Comparison of ENCODE assay signal across 1 cellular context in the genomic region with DNA sequence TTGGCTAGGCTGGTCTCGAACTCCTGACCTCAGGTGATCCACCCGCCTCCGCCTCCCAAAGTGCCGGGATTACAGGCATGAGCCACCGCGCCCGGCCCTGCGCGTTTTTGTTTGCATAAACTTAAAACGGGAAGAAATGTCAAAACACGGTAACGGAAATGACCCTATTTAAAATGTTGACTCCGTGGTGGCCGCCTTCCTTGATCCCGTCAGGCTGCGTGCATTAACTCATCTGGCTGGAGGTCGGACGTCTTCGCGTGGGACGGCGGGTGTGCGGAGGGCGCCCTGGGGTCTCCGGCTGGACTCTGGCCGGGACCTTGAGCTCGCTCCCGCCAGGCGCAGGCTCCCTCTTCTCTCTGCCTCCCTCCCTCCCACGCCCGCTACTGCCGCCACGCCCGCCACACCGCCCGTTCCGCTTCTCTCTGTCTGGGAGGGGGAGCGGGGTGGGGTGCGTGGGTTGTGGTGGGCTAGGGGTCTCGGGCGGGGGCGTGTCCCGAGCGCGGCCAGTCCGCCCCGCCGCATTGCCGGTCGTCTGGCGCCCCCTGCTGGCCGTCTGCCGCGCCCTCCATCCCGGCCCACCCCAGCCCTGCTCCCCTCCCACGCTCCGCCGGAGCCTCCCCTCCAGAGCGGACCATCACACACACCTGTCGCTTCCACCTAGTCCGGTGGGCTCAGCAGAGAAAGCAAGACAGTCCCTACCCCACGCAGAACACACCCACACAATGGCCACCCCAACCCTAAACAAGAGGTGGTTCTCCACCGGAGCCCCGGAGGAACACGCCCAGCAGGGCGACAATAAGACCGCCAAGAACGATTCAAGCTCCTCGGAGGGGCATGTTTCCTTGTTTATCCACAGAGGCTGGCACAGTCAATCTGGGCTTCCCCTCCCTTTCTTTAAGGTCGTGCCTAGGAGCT.
TF ChIP-seq lines count a peak whose summit lies in the region.

No MANE protein-coding gene starts in this region.

TF ChIP-seq in HepG2, 621 proteins besides CTCF, POLR2A, EP300 and RAD21 (continued from another document and continues in another):
- TF ChIP-seq, protein P1, sequence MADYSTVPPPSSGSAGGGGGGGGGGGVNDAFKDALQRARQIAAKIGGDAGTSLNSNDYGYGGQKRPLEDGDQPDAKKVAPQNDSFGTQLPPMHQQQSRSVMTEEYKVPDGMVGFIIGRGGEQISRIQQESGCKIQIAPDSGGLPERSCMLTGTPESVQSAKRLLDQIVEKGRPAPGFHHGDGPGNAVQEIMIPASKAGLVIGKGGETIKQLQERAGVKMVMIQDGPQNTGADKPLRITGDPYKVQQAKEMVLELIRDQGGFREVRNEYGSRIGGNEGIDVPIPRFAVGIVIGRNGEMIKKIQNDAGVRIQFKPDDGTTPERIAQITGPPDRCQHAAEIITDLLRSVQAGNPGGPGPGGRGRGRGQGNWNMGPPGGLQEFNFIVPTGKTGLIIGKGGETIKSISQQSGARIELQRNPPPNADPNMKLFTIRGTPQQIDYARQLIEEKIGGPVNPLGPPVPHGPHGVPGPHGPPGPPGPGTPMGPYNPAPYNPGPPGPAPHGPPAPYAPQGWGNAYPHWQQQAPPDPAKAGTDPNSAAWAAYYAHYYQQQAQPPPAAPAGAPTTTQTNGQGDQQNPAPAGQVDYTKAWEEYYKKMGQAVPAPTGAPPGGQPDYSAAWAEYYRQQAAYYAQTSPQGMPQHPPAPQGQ (CRISPR knock-in tag; IDR thresholded peaks at IDR 0.05; ENCODE audit: borderline replicate concordance): no peak
- no peak for TF ChIP-seq AGO1 (IDR thresholded peaks at IDR 0.05; ENCODE audit: low read depth, low read length, poor library complexity, severe bottlenecking)
- no peak for TF ChIP-seq ISX (CRISPR knock-in tag; conservative IDR thresholded peaks at IDR 0.05)
- TF ChIP-seq ELF1 (CRISPR knock-in tag; IDR thresholded peaks at IDR 0.05): no peak
- TF ChIP-seq, protein P2, sequence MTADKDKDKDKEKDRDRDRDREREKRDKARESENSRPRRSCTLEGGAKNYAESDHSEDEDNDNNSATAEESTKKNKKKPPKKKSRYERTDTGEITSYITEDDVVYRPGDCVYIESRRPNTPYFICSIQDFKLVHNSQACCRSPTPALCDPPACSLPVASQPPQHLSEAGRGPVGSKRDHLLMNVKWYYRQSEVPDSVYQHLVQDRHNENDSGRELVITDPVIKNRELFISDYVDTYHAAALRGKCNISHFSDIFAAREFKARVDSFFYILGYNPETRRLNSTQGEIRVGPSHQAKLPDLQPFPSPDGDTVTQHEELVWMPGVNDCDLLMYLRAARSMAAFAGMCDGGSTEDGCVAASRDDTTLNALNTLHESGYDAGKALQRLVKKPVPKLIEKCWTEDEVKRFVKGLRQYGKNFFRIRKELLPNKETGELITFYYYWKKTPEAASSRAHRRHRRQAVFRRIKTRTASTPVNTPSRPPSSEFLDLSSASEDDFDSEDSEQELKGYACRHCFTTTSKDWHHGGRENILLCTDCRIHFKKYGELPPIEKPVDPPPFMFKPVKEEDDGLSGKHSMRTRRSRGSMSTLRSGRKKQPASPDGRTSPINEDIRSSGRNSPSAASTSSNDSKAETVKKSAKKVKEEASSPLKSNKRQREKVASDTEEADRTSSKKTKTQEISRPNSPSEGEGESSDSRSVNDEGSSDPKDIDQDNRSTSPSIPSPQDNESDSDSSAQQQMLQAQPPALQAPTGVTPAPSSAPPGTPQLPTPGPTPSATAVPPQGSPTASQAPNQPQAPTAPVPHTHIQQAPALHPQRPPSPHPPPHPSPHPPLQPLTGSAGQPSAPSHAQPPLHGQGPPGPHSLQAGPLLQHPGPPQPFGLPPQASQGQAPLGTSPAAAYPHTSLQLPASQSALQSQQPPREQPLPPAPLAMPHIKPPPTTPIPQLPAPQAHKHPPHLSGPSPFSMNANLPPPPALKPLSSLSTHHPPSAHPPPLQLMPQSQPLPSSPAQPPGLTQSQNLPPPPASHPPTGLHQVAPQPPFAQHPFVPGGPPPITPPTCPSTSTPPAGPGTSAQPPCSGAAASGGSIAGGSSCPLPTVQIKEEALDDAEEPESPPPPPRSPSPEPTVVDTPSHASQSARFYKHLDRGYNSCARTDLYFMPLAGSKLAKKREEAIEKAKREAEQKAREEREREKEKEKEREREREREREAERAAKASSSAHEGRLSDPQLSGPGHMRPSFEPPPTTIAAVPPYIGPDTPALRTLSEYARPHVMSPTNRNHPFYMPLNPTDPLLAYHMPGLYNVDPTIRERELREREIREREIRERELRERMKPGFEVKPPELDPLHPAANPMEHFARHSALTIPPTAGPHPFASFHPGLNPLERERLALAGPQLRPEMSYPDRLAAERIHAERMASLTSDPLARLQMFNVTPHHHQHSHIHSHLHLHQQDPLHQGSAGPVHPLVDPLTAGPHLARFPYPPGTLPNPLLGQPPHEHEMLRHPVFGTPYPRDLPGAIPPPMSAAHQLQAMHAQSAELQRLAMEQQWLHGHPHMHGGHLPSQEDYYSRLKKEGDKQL (CRISPR knock-in tag; IDR thresholded peaks at IDR 0.05; ENCODE audit: low read depth): no peak
- TF ChIP-seq PHF5A (CRISPR knock-in tag; IDR thresholded peaks at IDR 0.05; ENCODE audit: low read depth, unreplicated experiment): no peak
- TF ChIP-seq, protein P3, sequence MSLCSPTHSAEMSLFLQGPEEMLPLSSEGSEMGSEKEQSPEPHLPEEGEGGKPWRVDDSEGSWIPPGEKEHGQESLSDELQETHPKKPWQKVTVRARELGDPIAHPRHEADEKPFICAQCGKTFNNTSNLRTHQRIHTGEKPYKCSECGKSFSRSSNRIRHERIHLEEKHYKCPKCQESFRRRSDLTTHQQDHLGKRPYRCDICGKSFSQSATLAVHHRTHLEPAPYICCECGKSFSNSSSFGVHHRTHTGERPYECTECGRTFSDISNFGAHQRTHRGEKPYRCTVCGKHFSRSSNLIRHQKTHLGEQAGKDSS (CRISPR knock-in tag; IDR thresholded peaks at IDR 0.05; ENCODE audit: borderline replicate concordance, low read depth): 0 out of 2 replicates have a peak, but pooled peaks have one; percentile 29
- TF ChIP-seq GZF1 (CRISPR knock-in tag; IDR thresholded peaks at IDR 0.05): no peak
- no peak for TF ChIP-seq ZNF224 (CRISPR knock-in tag; IDR thresholded peaks at IDR 0.05)
- 0 out of 2 replicates have a peak, but pooled peaks have one; percentile 40 for TF ChIP-seq WIZ (CRISPR knock-in tag; IDR thresholded peaks at IDR 0.05)
- TF ChIP-seq ZNF292 (CRISPR knock-in tag; IDR thresholded peaks at IDR 0.05; ENCODE audit: borderline replicate concordance, low read depth): no peak
- TF ChIP-seq GTF3A (CRISPR knock-in tag; conservative IDR thresholded peaks at IDR 0.05): no peak
- no peak for TF ChIP-seq RBM39 (IDR thresholded peaks at IDR 0.05; ENCODE audit: low read depth, low read length, poor library complexity, severe bottlenecking)
- no peak for TF ChIP-seq STAT5B (CRISPR knock-in tag; IDR thresholded peaks at IDR 0.05)
- TF ChIP-seq, protein P4, sequence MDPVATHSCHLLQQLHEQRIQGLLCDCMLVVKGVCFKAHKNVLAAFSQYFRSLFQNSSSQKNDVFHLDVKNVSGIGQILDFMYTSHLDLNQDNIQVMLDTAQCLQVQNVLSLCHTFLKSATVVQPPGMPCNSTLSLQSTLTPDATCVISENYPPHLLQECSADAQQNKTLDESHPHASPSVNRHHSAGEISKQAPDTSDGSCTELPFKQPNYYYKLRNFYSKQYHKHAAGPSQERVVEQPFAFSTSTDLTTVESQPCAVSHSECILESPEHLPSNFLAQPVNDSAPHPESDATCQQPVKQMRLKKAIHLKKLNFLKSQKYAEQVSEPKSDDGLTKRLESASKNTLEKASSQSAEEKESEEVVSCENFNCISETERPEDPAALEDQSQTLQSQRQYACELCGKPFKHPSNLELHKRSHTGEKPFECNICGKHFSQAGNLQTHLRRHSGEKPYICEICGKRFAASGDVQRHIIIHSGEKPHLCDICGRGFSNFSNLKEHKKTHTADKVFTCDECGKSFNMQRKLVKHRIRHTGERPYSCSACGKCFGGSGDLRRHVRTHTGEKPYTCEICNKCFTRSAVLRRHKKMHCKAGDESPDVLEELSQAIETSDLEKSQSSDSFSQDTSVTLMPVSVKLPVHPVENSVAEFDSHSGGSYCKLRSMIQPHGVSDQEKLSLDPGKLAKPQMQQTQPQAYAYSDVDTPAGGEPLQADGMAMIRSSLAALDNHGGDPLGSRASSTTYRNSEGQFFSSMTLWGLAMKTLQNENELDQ (CRISPR knock-in tag; IDR thresholded peaks at IDR 0.05; ENCODE audit: borderline replicate concordance): no peak
- no peak for TF ChIP-seq GLI4 (CRISPR knock-in tag; IDR thresholded peaks at IDR 0.05; ENCODE audit: borderline replicate concordance)
- TF ChIP-seq ZNF572 (CRISPR knock-in tag; IDR thresholded peaks at IDR 0.05): no peak
- TF ChIP-seq, protein P5, sequence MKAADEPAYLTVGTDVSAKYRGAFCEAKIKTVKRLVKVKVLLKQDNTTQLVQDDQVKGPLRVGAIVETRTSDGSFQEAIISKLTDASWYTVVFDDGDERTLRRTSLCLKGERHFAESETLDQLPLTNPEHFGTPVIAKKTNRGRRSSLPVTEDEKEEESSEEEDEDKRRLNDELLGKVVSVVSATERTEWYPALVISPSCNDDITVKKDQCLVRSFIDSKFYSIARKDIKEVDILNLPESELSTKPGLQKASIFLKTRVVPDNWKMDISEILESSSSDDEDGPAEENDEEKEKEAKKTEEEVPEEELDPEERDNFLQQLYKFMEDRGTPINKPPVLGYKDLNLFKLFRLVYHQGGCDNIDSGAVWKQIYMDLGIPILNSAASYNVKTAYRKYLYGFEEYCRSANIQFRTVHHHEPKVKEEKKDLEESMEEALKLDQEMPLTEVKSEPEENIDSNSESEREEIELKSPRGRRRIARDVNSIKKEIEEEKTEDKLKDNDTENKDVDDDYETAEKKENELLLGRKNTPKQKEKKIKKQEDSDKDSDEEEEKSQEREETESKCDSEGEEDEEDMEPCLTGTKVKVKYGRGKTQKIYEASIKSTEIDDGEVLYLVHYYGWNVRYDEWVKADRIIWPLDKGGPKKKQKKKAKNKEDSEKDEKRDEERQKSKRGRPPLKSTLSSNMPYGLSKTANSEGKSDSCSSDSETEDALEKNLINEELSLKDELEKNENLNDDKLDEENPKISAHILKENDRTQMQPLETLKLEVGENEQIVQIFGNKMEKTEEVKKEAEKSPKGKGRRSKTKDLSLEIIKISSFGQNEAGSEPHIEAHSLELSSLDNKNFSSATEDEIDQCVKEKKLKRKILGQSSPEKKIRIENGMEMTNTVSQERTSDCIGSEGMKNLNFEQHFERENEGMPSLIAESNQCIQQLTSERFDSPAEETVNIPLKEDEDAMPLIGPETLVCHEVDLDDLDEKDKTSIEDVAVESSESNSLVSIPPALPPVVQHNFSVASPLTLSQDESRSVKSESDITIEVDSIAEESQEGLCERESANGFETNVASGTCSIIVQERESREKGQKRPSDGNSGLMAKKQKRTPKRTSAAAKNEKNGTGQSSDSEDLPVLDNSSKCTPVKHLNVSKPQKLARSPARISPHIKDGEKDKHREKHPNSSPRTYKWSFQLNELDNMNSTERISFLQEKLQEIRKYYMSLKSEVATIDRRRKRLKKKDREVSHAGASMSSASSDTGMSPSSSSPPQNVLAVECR (CRISPR knock-in tag; IDR thresholded peaks at IDR 0.05; ENCODE audit: borderline replicate concordance): peak; percentile 59; the same call in 1 of the 2 replicates
- TF ChIP-seq ZMYM2 (CRISPR knock-in tag; IDR thresholded peaks at IDR 0.05): peak; percentile 83; the same call in 1 of the 2 replicates
- TF ChIP-seq ZFP36L2 (CRISPR knock-in tag; IDR thresholded peaks at IDR 0.05): no peak
- TF ChIP-seq AKAP8 (CRISPR knock-in tag; IDR thresholded peaks at IDR 0.05): no peak
- TF ChIP-seq ZNF441 (CRISPR knock-in tag; IDR thresholded peaks at IDR 0.05; ENCODE audit: borderline replicate concordance): no peak
- TF ChIP-seq ZNF264 (CRISPR knock-in tag; IDR thresholded peaks at IDR 0.05): no peak
- no peak for TF ChIP-seq ZNF652 (CRISPR knock-in tag; IDR thresholded peaks at IDR 0.05; ENCODE audit: borderline replicate concordance, low read depth)
- TF ChIP-seq KLF6 (CRISPR knock-in tag; IDR thresholded peaks at IDR 0.05): peak; percentile 46; the same call in 1 of the 2 replicates
- no peak for TF ChIP-seq ZNF577 (CRISPR knock-in tag; IDR thresholded peaks at IDR 0.05; ENCODE audit: borderline replicate concordance, low read depth)
- no peak for TF ChIP-seq ZNF747 (CRISPR knock-in tag; IDR thresholded peaks at IDR 0.05; ENCODE audit: borderline replicate concordance)
- TF ChIP-seq TAF1 (CRISPR knock-in tag; IDR thresholded peaks at IDR 0.05): no peak
- peak; percentile 55; the same call in 1 of the 2 replicates for TF ChIP-seq NR2C2 (CRISPR knock-in tag; IDR thresholded peaks at IDR 0.05; ENCODE audit: borderline replicate concordance)
- TF ChIP-seq, protein P6, sequence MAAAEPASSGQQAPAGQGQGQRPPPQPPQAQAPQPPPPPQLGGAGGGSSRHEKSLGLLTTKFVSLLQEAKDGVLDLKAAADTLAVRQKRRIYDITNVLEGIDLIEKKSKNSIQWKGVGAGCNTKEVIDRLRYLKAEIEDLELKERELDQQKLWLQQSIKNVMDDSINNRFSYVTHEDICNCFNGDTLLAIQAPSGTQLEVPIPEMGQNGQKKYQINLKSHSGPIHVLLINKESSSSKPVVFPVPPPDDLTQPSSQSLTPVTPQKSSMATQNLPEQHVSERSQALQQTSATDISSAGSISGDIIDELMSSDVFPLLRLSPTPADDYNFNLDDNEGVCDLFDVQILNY (CRISPR knock-in tag; conservative IDR thresholded peaks at IDR 0.05): no peak
- TF ChIP-seq NFYB (CRISPR knock-in tag; IDR thresholded peaks at IDR 0.05): no peak
- peak; percentile 38; the same call in 1 of the 2 replicates for TF ChIP-seq MXD4 (CRISPR knock-in tag; IDR thresholded peaks at IDR 0.05)
- no peak for TF ChIP-seq TBP (CRISPR knock-in tag; IDR thresholded peaks at IDR 0.05)
- no peak for TF ChIP-seq U2AF2 (IDR thresholded peaks at IDR 0.05; ENCODE audit: low read depth, low read length)
- no peak for TF ChIP-seq ZNF564 (CRISPR knock-in tag; IDR thresholded peaks at IDR 0.05)
- no peak for TF ChIP-seq ZNF709 (CRISPR knock-in tag; IDR thresholded peaks at IDR 0.05)
- 0 out of 2 replicates have a peak, but pooled peaks have one; percentile 23 for TF ChIP-seq RXRA (CRISPR knock-in tag; IDR thresholded peaks at IDR 0.05)
- 0 out of 2 replicates have a peak, but pooled peaks have one; percentile 39 for TF ChIP-seq ZNF124 (CRISPR knock-in tag; IDR thresholded peaks at IDR 0.05)
- 0 out of 2 replicates have a peak, but pooled peaks have one; percentile 15 for TF ChIP-seq MIXL1 (CRISPR knock-in tag; IDR thresholded peaks at IDR 0.05)
- peak; percentile 94 for TF ChIP-seq ZSCAN25 (CRISPR knock-in tag; IDR thresholded peaks at IDR 0.05)
- no peak for TF ChIP-seq ZNF546 (CRISPR knock-in tag; conservative IDR thresholded peaks at IDR 0.05)
- TF ChIP-seq, protein P7, sequence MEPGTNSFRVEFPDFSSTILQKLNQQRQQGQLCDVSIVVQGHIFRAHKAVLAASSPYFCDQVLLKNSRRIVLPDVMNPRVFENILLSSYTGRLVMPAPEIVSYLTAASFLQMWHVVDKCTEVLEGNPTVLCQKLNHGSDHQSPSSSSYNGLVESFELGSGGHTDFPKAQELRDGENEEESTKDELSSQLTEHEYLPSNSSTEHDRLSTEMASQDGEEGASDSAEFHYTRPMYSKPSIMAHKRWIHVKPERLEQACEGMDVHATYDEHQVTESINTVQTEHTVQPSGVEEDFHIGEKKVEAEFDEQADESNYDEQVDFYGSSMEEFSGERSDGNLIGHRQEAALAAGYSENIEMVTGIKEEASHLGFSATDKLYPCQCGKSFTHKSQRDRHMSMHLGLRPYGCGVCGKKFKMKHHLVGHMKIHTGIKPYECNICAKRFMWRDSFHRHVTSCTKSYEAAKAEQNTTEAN (CRISPR knock-in tag; conservative IDR thresholded peaks at IDR 0.05): no peak
- no peak for TF ChIP-seq ZNF30 (CRISPR knock-in tag; IDR thresholded peaks at IDR 0.05)
